Comparison of ENCODE assay signal across 17 cellular contexts in genomic region chr10:122477436-122477835, GRCh38. TPM values are rescaled to one million over a fixed set of nuclear protein-coding genes. Genes with fewer than 3 reads are reported as not detected.
"Had no signal": no experiment of that assay in that cellular context is flagged by ENCODE, and none has a peak within 500 bp of the region (broad histone marks: within the 10 kb centered on the region; RNA-seq: fewer than 3 reads in every experiment).

No MANE protein-coding gene starts in this region.

- H3K27ac ChIP-seq: coronary artery, gastrocnemius medialis, psoas muscle, thyroid gland had no signal

- H3K4me3 ChIP-seq: coronary artery, gastrocnemius medialis, psoas muscle, thyroid gland had no signal

- H3K36me3 ChIP-seq: gastrocnemius medialis, thyroid gland had no signal

- DNase-seq: activated CD4-positive, alpha-beta memory T cell treated with anti-CD3 and anti-CD28 coated beads, Interleukin-2, amount 10 ng/mL, durations not matched to agents 7 days and 5 days; activated gamma-delta T cell treated with Interleukin-2 at 50 U/mL for 16 hours; activated naive CD8-positive, alpha-beta T cell treated with anti-CD3 and anti-CD28 coated beads for 36 hours; activated T-cell treated with anti-CD3 and anti-CD28 coated beads, Interleukin-2, amount 50 U/mL, for 48 hours; aorta; effector CD8-positive, alpha-beta T cell; gastrocnemius medialis; kidney; naive thymus-derived CD4-positive, alpha-beta T cell; nucleus accumbens; psoas muscle; stimulated activated CD4-positive, alpha-beta T cell treated with anti-CD3 and anti-CD28 coated beads, Interleukin-4, amount 100 ng/mL, for 24 hours; T1000; thyroid gland had no signal

- ATAC-seq: gastrocnemius medialis; naive thymus-derived CD4-positive, alpha-beta T cell; psoas muscle had no signal

- H3K9me3 ChIP-seq: gastrocnemius medialis, psoas muscle, thyroid gland had no signal

- H3K27me3 ChIP-seq: gastrocnemius medialis, thyroid gland had no signal

RNA-seq across cellular contexts. Expression of gene HTRA1, which starts 16.1 kb away (rescaled TPM):
- total RNA-seq: activated CD4-positive, alpha-beta memory T cell treated with anti-CD3 and anti-CD28 coated beads, Interleukin-2, amount 10 ng/mL, durations not matched to agents 7 days and 5 days; activated naive CD8-positive, alpha-beta T cell treated with anti-CD3 and anti-CD28 coated beads for 36 hours had no signal
- polyA plus RNA-seq: naive thymus-derived CD4-positive, alpha-beta T cell had no signal

RNA-seq across cellular contexts. Expression of gene ARMS2, which starts 23.0 kb away (rescaled TPM):
- total RNA-seq: activated CD4-positive, alpha-beta memory T cell treated with anti-CD3 and anti-CD28 coated beads, Interleukin-2, amount 10 ng/mL, durations not matched to agents 7 days and 5 days; activated naive CD8-positive, alpha-beta T cell treated with anti-CD3 and anti-CD28 coated beads for 36 hours; aorta; gastrocnemius medialis; kidney; lower leg skin; mononuclear cell; naive thymus-derived CD4-positive, alpha-beta T cell; psoas muscle; thyroid gland had no signal
- polyA plus RNA-seq: aorta; naive thymus-derived CD4-positive, alpha-beta T cell had no signal
